In the genomic region with DNA sequence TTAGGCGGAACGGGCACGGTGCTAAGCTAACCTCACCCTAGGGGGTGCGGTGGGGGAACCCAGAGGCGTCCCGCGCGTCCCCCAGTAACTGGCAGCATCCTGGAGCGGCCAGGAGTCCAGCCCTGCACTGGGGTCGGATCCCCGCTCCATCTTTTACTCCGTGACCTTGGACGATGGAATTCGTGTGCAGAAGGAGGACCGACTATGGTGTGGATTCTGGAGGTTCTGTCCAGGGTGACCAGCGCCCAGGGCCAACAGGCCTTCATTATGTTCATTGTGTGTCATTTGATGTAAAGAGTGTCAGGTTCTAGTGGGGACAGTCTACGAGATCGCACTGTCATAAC, we compare ENCODE assay signal across 1 cellular context.
TF ChIP-seq lines count a peak whose summit lies in the region.

No MANE protein-coding gene starts in this region.

TF ChIP-seq in K562, 482 proteins besides CTCF, POLR2A, EP300 and RAD21:
- TF ChIP-seq YY1 (IDR thresholded peaks at IDR 0.05; ENCODE audit: borderline replicate concordance in 1 of 3, control insufficient read depth in 1 of 3, extremely low read depth in 1 of 3, insufficient read depth in 3 of 3, insufficient read length in 1 of 3, insufficient replicate concordance in 2 of 3, low read depth in 1 of 3, low read length in 2 of 3) (peak in 1 of 3 experiments; percentile 1), FOS (IDR thresholded peaks at IDR 0.05; ENCODE audit: extremely low read depth, insufficient read length) (no peak), STAG1 (CRISPR knock-in tag; IDR thresholded peaks at IDR 0.05; ENCODE audit: borderline replicate concordance) (0 out of 2 replicates have a peak, but pooled peaks have one; percentile 8), HCFC1 (IDR thresholded peaks at IDR 0.05; ENCODE audit: low read depth, low read length) (no peak), ZNF740 (CRISPR knock-in tag; IDR thresholded peaks at IDR 0.05) (0 out of 2 replicates have a peak, but pooled peaks have one; percentile 9), ZNF740 (tag; IDR thresholded peaks at IDR 0.05) (no peak)
- TF ChIP-seq, protein P1, sequence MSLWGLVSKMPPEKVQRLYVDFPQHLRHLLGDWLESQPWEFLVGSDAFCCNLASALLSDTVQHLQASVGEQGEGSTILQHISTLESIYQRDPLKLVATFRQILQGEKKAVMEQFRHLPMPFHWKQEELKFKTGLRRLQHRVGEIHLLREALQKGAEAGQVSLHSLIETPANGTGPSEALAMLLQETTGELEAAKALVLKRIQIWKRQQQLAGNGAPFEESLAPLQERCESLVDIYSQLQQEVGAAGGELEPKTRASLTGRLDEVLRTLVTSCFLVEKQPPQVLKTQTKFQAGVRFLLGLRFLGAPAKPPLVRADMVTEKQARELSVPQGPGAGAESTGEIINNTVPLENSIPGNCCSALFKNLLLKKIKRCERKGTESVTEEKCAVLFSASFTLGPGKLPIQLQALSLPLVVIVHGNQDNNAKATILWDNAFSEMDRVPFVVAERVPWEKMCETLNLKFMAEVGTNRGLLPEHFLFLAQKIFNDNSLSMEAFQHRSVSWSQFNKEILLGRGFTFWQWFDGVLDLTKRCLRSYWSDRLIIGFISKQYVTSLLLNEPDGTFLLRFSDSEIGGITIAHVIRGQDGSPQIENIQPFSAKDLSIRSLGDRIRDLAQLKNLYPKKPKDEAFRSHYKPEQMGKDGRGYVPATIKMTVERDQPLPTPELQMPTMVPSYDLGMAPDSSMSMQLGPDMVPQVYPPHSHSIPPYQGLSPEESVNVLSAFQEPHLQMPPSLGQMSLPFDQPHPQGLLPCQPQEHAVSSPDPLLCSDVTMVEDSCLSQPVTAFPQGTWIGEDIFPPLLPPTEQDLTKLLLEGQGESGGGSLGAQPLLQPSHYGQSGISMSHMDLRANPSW (CRISPR knock-in tag; IDR thresholded peaks at IDR 0.05), result peak; percentile 7; the same call in 1 of the 2 replicates
- TF ChIP-seq, protein P2, sequence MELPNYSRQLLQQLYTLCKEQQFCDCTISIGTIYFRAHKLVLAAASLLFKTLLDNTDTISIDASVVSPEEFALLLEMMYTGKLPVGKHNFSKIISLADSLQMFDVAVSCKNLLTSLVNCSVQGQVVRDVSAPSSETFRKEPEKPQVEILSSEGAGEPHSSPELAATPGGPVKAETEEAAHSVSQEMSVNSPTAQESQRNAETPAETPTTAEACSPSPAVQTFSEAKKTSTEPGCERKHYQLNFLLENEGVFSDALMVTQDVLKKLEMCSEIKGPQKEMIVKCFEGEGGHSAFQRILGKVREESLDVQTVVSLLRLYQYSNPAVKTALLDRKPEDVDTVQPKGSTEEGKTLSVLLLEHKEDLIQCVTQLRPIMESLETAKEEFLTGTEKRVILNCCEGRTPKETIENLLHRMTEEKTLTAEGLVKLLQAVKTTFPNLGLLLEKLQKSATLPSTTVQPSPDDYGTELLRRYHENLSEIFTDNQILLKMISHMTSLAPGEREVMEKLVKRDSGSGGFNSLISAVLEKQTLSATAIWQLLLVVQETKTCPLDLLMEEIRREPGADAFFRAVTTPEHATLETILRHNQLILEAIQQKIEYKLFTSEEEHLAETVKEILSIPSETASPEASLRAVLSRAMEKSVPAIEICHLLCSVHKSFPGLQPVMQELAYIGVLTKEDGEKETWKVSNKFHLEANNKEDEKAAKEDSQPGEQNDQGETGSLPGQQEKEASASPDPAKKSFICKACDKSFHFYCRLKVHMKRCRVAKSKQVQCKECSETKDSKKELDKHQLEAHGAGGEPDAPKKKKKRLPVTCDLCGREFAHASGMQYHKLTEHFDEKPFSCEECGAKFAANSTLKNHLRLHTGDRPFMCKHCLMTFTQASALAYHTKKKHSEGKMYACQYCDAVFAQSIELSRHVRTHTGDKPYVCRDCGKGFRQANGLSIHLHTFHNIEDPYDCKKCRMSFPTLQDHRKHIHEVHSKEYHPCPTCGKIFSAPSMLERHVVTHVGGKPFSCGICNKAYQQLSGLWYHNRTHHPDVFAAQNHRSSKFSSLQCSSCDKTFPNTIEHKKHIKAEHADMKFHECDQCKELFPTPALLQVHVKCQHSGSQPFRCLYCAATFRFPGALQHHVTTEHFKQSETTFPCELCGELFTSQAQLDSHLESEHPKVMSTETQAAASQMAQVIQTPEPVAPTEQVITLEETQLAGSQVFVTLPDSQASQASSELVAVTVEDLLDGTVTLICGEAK (IDR thresholded peaks at IDR 0.05), result peak; percentile 29; the same call in 1 of the 2 replicates
- TF ChIP-seq, protein P2 (CRISPR knock-in tag; IDR thresholded peaks at IDR 0.05), result no peak
